In the genomic region with DNA sequence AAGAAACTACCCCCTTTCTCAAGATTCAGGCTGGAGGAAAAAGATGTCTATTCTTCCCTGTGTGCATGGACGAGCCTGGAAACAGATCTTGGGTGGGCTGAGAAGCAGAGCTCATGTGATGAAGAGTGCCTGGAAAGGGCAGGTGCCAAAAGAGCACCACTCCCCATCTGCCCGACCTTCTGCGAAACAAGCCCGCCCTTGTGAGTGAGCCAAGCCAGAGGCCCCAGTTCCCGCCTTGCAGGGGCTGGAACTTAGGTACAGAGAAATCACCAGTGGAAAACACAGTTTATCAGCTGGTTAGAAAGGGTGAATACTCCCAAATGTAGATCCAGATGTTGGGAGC, we compare ENCODE assay signal across 8 cellular contexts. TPM values are rescaled to one million over a fixed set of nuclear protein-coding genes. Genes with fewer than 3 reads are reported as not detected.
A peak's percentile ranks its signal among the peaks of the same experiment; 100 is the strongest.
DNase-seq lines count a peak whose midpoint lies in the region; ATAC-seq, FAIRE-seq and TF ChIP-seq lines count a peak whose summit lies in the region.

No MANE protein-coding gene starts in this region.

- H3K36me3 ChIP-seq in SJSA1 (peaks cover 53% of the 10 kb centered on the region), esophagus muscularis mucosa (peaks cover 0 to 19% (median 2%) of the 10 kb centered on the region in 4 donors), pancreas (no peaks in the 10 kb centered on the region)

- H3K27ac ChIP-seq in SJSA1, result peak overlapping the region; percentile 81
- peak overlapping the region; percentile 99 to 100 (median 100) for H3K27ac ChIP-seq in esophagus muscularis mucosa (replicated peaks in 1 of 4)
- peak overlapping the region; percentile 30 to 96 (median 77) for H3K27ac ChIP-seq in pancreas

- intact Hi-C loops in esophagus muscularis mucosa (cut with DNase I), result no loop called here
- intact Hi-C loops in pancreas (cut with DNase I), result no loop called here

- TF ChIP-seq CTCF in esophagus muscularis mucosa (IDR thresholded peaks at IDR 0.05) (no peak), pancreas (IDR thresholded peaks at IDR 0.05) (no peak)

- peaks cover 67% of the 10 kb centered on the region for H3K4me1 ChIP-seq in SJSA1 (replicated peaks)
- peaks cover 49 to 71% (median 68%) of the 10 kb centered on the region in 4 donors for H3K4me1 ChIP-seq in esophagus muscularis mucosa
- H3K4me1 ChIP-seq in pancreas, result peaks cover 22 to 51% (median 49%) of the 10 kb centered on the region in 3 donors

- WGBS in esophagus muscularis mucosa, result 7% methylated on average over 5 of the region's 5 CpGs
- 15% methylated on average over 5 of the region's 5 CpGs for WGBS in pancreas, 2 donors

- ATAC-seq in pancreas (no peak), GM19455 (IDR thresholded peaks at IDR 0.05; ENCODE audit: unreplicated experiment) (no peak)

- in situ Hi-C loops in G401 (cut with HindIII; ENCODE audit: low sequenced_read_pairs), result no loop called here

- H3K4me3 ChIP-seq in SJSA1 (peak overlapping the region; percentile 94), esophagus muscularis mucosa (peak overlapping the region; percentile 95 to 99 (median 97)), pancreas (peak overlapping the region in 3 of 4 donors; percentile 81 to 89 (median 87))

- H3K9me3 ChIP-seq in SJSA1 (replicated peaks) (no peaks in the 10 kb centered on the region), esophagus muscularis mucosa (no peaks in the 10 kb centered on the region), pancreas (no peaks in the 10 kb centered on the region)

- H3K27me3 ChIP-seq in SJSA1 (replicated peaks), result no peaks in the 10 kb centered on the region
- no peaks in the 10 kb centered on the region for H3K27me3 ChIP-seq in esophagus muscularis mucosa
- no peaks in the 10 kb centered on the region for H3K27me3 ChIP-seq in pancreas

- peak; percentile 59 for DNase-seq in G401 (ENCODE audit: low spot score)
- DNase-seq in SJSA1 (ENCODE audit: low read depth in 1 of 2, low spot score in 2 of 2), result peak in 1 of 2 experiments; percentile 40
- no peak for DNase-seq in esophagus muscularis mucosa (ENCODE audit: extremely low spot score)
- DNase-seq in pancreas, result no peak
- DNase-seq in NK-92 (lab: John Stamatoyannopoulos, UW; ENCODE audit: unreplicated experiment), result no peak
- no peak for DNase-seq in superior temporal gyrus (ENCODE audit: extremely low spot score)
- no peak for DNase-seq in NCI-H1436 (lab: John Stamatoyannopoulos, UW)

- FAIRE-seq in pancreas (lab: Jason Lieb, UNC), result no peak

- TF ChIP-seq POLR2A in esophagus muscularis mucosa (IDR thresholded peaks at IDR 0.05; ENCODE audit: low read depth), result no peak

- no peak for TF ChIP-seq EP300 in esophagus muscularis mucosa (IDR thresholded peaks at IDR 0.05)

RNA-seq across cellular contexts. Expression of a gene that starts 26.7 kb away (rescaled TPM):
- total RNA-seq in G401 (2014; rRNA removed; shearing (Covaris generic)), result not detected in 2 replicates
- total RNA-seq in SJSA1 (2014; rRNA removed; shearing (Covaris generic)), result not detected in 2 replicates
- total RNA-seq in esophagus muscularis mucosa, result not detected
- not detected for total RNA-seq in pancreas
- under 1 TPM in 1 of 2 donors, not detected in 1; 0.07 TPM for polyA plus RNA-seq in pancreas
